Comparison of ENCODE assay signal across 14 cellular contexts in genomic region chr17:57536789-57537523, GRCh38.
A peak's percentile ranks its signal among the peaks of the same experiment; 100 is the strongest.
DNase-seq lines count a peak whose midpoint lies in the region; ATAC-seq and TF ChIP-seq lines count a peak whose summit lies in the region.
"Had no signal": no experiment of that assay in that cellular context is flagged by ENCODE, and none has a peak within 500 bp of the region (broad histone marks: within the 10 kb centered on the region; RNA-seq: fewer than 3 reads in every experiment).

No MANE protein-coding gene starts in this region.

- peaks cover 100% of the 10 kb centered on the region for H3K4me1 ChIP-seq in BLaER1
- peaks cover 26% of the 10 kb centered on the region for H3K4me1 ChIP-seq in Caco-2
- peaks cover 25% of the 10 kb centered on the region for H3K4me1 ChIP-seq in psoas muscle
- H3K4me1 ChIP-seq: HAP-1 had no signal

- peak overlapping the region; percentile 76 for H3K9ac ChIP-seq in BLaER1

- H3K9me3 ChIP-seq in BLaER1 = no peaks in the 10 kb centered on the region
- H3K9me3 ChIP-seq in Caco-2 = no peaks in the 10 kb centered on the region
- H3K9me3 ChIP-seq in psoas muscle = no peaks in the 10 kb centered on the region
- H3K9me3 ChIP-seq: HAP-1, MG63 had no signal

- no peaks in the 10 kb centered on the region; the same call in 1 of the 2 replicates for H4K20me1 ChIP-seq in BLaER1

- H3K9me3 Mint-ChIP-seq in Caco-2 (ENCODE audit: unreplicated experiment) = no peaks in the 10 kb centered on the region
- H3K9me3 Mint-ChIP-seq in activated naive CD8-positive, alpha-beta T cell treated with anti-CD3 and anti-CD28 coated beads, Interleukin-2, amount 50 U/mL, for 24 hours = no peaks in the 10 kb centered on the region
- H3K9me3 Mint-ChIP-seq in naive B cell = no peaks in the 10 kb centered on the region

- CTCF ChIA-PET in Caco-2 (lab: Charles Lee) = no interaction called here

- H3K4me3 Mint-ChIP-seq in Caco-2 (ENCODE audit: unreplicated experiment) (no peak overlapping the region), naive B cell (peak overlapping the region; percentile 41 to 89 (median 73))
- peak overlapping the region; percentile 32 for H3K4me3 Mint-ChIP-seq in activated naive CD8-positive, alpha-beta T cell treated with anti-CD3 and anti-CD28 coated beads, Interleukin-2, amount 50 U/mL, for 24 hours

- WGBS in psoas muscle, 3 donors = 88 to 93% (median 92%) methylated on average over 10 of the region's 10 CpGs

- H3K4me2 ChIP-seq in BLaER1 = peak overlapping the region; percentile 91

- intact Hi-C loops in Caco-2 (cut with micrococcal nuclease; ENCODE audit: unreplicated experiment) (no loop called here), psoas muscle (cut with DNase I) (no loop called here)

- H3K27me3 Mint-ChIP-seq in Caco-2 (ENCODE audit: insufficient read depth, unreplicated experiment) (no peaks in the 10 kb centered on the region), naive B cell (no peaks in the 10 kb centered on the region)
- H3K27me3 Mint-ChIP-seq in activated naive CD8-positive, alpha-beta T cell treated with anti-CD3 and anti-CD28 coated beads, Interleukin-2, amount 50 U/mL, for 24 hours = no peaks in the 10 kb centered on the region

- ATAC-seq in activated naive CD8-positive, alpha-beta T cell treated with anti-CD3 and anti-CD28 coated beads, Interleukin-2, amount 50 U/mL, for 24 hours = no peak
- ATAC-seq in naive B cell (ENCODE audit: low read depth in 2 of 2) (no peak), GM21390 (IDR thresholded peaks at IDR 0.05; ENCODE audit: unreplicated experiment) (no peak), GM21515 (IDR thresholded peaks at IDR 0.05; ENCODE audit: unreplicated experiment) (no peak), psoas muscle (no peak)

- DNase-seq in Caco-2 (no peak), naive B cell (no peak), psoas muscle (no peak), NCI-H774 (lab: John Stamatoyannopoulos, UW) (no peak)
- no peak for DNase-seq in activated naive CD8-positive, alpha-beta T cell treated with anti-CD3 and anti-CD28 coated beads, Interleukin-2, amount 50 U/mL, for 24 hours
- DNase-seq: activated CD4-positive, alpha-beta T cell treated with anti-CD3 and anti-CD28 coated beads, Interleukin-2, amount 50 U/mL, for 48 hours; COR-L47; cortex of kidney; MG63; NCI-H2171 had no signal

- peak overlapping the region; percentile 49 for H3K4me3 ChIP-seq in BLaER1
- H3K4me3 ChIP-seq in Caco-2 (ENCODE audit: low read depth, low read length) = no peak overlapping the region
- no peak overlapping the region for H3K4me3 ChIP-seq in psoas muscle
- H3K4me3 ChIP-seq: HAP-1, MG63 had no signal

- peaks cover 41% of the 10 kb centered on the region for H3K4me1 Mint-ChIP-seq in Caco-2 (ENCODE audit: low read depth, unreplicated experiment)
- peaks cover 44% of the 10 kb centered on the region for H3K4me1 Mint-ChIP-seq in activated naive CD8-positive, alpha-beta T cell treated with anti-CD3 and anti-CD28 coated beads, Interleukin-2, amount 50 U/mL, for 24 hours
- peaks cover 32 to 54% (median 51%) of the 10 kb centered on the region in 3 donors for H3K4me1 Mint-ChIP-seq in naive B cell

- H3K36me3 ChIP-seq in BLaER1 (peaks cover 66% of the 10 kb centered on the region), Caco-2 (ENCODE audit: control insufficient read depth, insufficient read depth, low read length) (no peaks in the 10 kb centered on the region), psoas muscle (ENCODE audit: insufficient read depth in 1 of 2, low read depth in 1 of 2) (no peaks in the 10 kb centered on the region)
- H3K36me3 ChIP-seq: HAP-1, MG63 had no signal

- no TSS peak for BruUV-seq in Caco-2 (replicated peaks; lab: Mats Ljungman, UMichigan)

- H3K27ac Mint-ChIP-seq in Caco-2 (ENCODE audit: unreplicated experiment) = peak overlapping the region; percentile 28
- peak overlapping the region; percentile 39 for H3K27ac Mint-ChIP-seq in activated naive CD8-positive, alpha-beta T cell treated with anti-CD3 and anti-CD28 coated beads, Interleukin-2, amount 50 U/mL, for 24 hours
- H3K27ac Mint-ChIP-seq in naive B cell = peak overlapping the region; percentile 42 to 88 (median 75)

- TF ChIP-seq CTCF in Caco-2 (IDR thresholded peaks at IDR 0.05; ENCODE audit: insufficient read depth in 1 of 2, low read depth in 1 of 2, low read length in 1 of 2, severe bottlenecking in 1 of 2, unreplicated experiment in 1 of 2) (no peak), psoas muscle (IDR thresholded peaks at IDR 0.05) (no peak)

- H3K27ac ChIP-seq in BLaER1 = peak overlapping the region; percentile 93
- no peak overlapping the region for H3K27ac ChIP-seq in psoas muscle

- POLR2A ChIA-PET in Caco-2 (lab: Charles Lee) = no interaction called here

- no peaks in the 10 kb centered on the region for H3K27me3 ChIP-seq in BLaER1
- H3K27me3 ChIP-seq in Caco-2 (replicated peaks; ENCODE audit: control insufficient read depth, insufficient read depth, low read length) = no peaks in the 10 kb centered on the region
- no peaks in the 10 kb centered on the region for H3K27me3 ChIP-seq in psoas muscle (ENCODE audit: insufficient read depth in 3 of 3, low read length in 2 of 3)
- H3K27me3 ChIP-seq: MG63 had no signal

- peaks cover 67% of the 10 kb centered on the region for H3K36me3 Mint-ChIP-seq in Caco-2 (ENCODE audit: insufficient read depth, unreplicated experiment)
- no peaks in the 10 kb centered on the region for H3K36me3 Mint-ChIP-seq in activated naive CD8-positive, alpha-beta T cell treated with anti-CD3 and anti-CD28 coated beads, Interleukin-2, amount 50 U/mL, for 24 hours (ENCODE audit: low read depth)
- no peaks in the 10 kb centered on the region for H3K36me3 Mint-ChIP-seq in naive B cell
